1 cellular context compared by ENCODE assay signal in genomic region chr17:58394534-58395223, GRCh38.
TF ChIP-seq lines count a peak whose summit lies in the region.

No MANE protein-coding gene starts in this region.

TF ChIP-seq in HCT116, 20 proteins besides CTCF, POLR2A, EP300 and RAD21 (continued from another document):
- TF ChIP-seq ZBTB33 (IDR thresholded peaks at IDR 0.05; ENCODE audit: extremely low read depth, insufficient replicate concordance, low read length) (peak; percentile 81), MAX (IDR thresholded peaks at IDR 0.05) (peak; percentile 88), ELF1 (IDR thresholded peaks at IDR 0.05; ENCODE audit: borderline replicate concordance, low read depth) (peak; percentile 61; the same call in 1 of the 2 replicates), CBX3 (IDR thresholded peaks at IDR 0.05; ENCODE audit: low read depth) (peak; percentile 98), SRF (IDR thresholded peaks at IDR 0.05; ENCODE audit: low read depth) (peak; percentile 81), ATF3 (IDR thresholded peaks at IDR 0.05) (peak; percentile 78; the same call in 1 of the 2 replicates), SIN3A (IDR thresholded peaks at IDR 0.05; ENCODE audit: low read depth) (peak; percentile 99), FOSL1 (IDR thresholded peaks at IDR 0.05; ENCODE audit: low read depth) (peak; percentile 92), EZH2 (IDR thresholded peaks at IDR 0.05) (no peak), EGR1 (IDR thresholded peaks at IDR 0.05; ENCODE audit: low read depth) (peak; percentile 93), POLR2AphosphoS5 (IDR thresholded peaks at IDR 0.05; ENCODE audit: low read depth, low read length) (peak; percentile 85), ZFX (IDR thresholded peaks at IDR 0.05) (no peak), TCF7L2 (IDR thresholded peaks at IDR 0.05; ENCODE audit: borderline replicate concordance, extremely low read depth, insufficient read depth, insufficient read length) (peak; percentile 81), REST (IDR thresholded peaks at IDR 0.05; ENCODE audit: low read depth) (no peak), EZH2phosphoT487 (IDR thresholded peaks at IDR 0.05; ENCODE audit: borderline replicate concordance) (no peak)
